In the genomic region with DNA sequence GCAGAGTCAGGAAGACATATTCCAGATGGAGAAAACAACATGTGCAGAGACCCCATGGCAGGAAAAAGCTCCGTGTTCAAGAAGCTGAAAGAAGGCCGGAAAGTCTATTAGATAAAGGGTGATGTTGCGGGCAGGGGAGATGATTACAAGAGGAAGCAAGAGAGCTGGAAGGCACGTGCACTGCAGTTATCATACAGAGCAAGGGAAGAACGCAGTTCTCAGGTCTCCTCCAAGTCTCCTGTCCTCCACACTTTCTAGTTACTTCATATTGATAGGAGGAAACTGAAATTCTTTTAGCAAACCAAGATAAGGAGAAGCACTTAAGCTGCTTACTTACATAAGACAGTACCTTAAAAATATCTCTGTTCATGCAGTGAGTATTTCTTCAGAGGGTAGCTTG, we compare ENCODE assay signal across 10 cellular contexts.
"Had no signal": no experiment of that assay in that cellular context is flagged by ENCODE, and none has a peak within 500 bp of the region (broad histone marks: within the 10 kb centered on the region; RNA-seq: fewer than 3 reads in every experiment).

No MANE protein-coding gene starts in this region.

- DNase-seq: activated effector memory CD4-positive, alpha-beta T cell treated with Interleukin-2 at 50 U/mL for 16 hours; activated T-cell treated with anti-CD3 and anti-CD28 coated beads, Interleukin-2, amount 50 U/mL, for 24 hours; MG63; Right ventricle myocardium superior; T1000 had no signal

- H3K27ac Mint-ChIP-seq: activated CD8-positive, alpha-beta memory T cell treated with anti-CD3 and anti-CD28 coated beads, Interleukin-2, amount 10 ng/mL, durations not matched to agents 7 days and 5 days; activated naive CD4-positive, alpha-beta T cell treated with anti-CD3 and anti-CD28 coated beads, Interleukin-2, amount 50 U/mL, for 24 hours; activated T-cell treated with anti-CD3 and anti-CD28 coated beads, Interleukin-2, amount 50 U/mL, for 24 hours; activated T-helper 1 cell treated with anti-CD3 and anti-CD28 coated beads, Interleukin-12 subunit alpha, Interleukin-12 subunit beta, Interleukin-2, Interleukin-4 antibody, amounts not matched to agents 30 ng/mL and 10 ng/mL and 1 ng/mL, durations not matched to agents 14 hours and 24 hours and 36 hours; T-helper 17 cell; WTC11 had no signal

- H3K9me3 Mint-ChIP-seq: activated naive CD4-positive, alpha-beta T cell treated with anti-CD3 and anti-CD28 coated beads, Interleukin-2, amount 50 U/mL, for 24 hours; activated T-cell treated with anti-CD3 and anti-CD28 coated beads, Interleukin-2, amount 50 U/mL, for 24 hours; activated T-helper 1 cell treated with anti-CD3 and anti-CD28 coated beads, Interleukin-12 subunit alpha, Interleukin-12 subunit beta, Interleukin-2, Interleukin-4 antibody, amounts not matched to agents 30 ng/mL and 10 ng/mL and 1 ng/mL, durations not matched to agents 14 hours and 24 hours and 36 hours; WTC11 had no signal

- H3K27me3 Mint-ChIP-seq: activated CD8-positive, alpha-beta memory T cell treated with anti-CD3 and anti-CD28 coated beads, Interleukin-2, amount 10 ng/mL, durations not matched to agents 7 days and 5 days; activated naive CD4-positive, alpha-beta T cell treated with anti-CD3 and anti-CD28 coated beads, Interleukin-2, amount 50 U/mL, for 24 hours; activated T-cell treated with anti-CD3 and anti-CD28 coated beads, Interleukin-2, amount 50 U/mL, for 24 hours; T-helper 17 cell had no signal

- H3K36me3 Mint-ChIP-seq: activated CD8-positive, alpha-beta memory T cell treated with anti-CD3 and anti-CD28 coated beads, Interleukin-2, amount 10 ng/mL, durations not matched to agents 7 days and 5 days; activated naive CD4-positive, alpha-beta T cell treated with anti-CD3 and anti-CD28 coated beads, Interleukin-2, amount 50 U/mL, for 24 hours had no signal

- H3K4me3 Mint-ChIP-seq: activated CD8-positive, alpha-beta memory T cell treated with anti-CD3 and anti-CD28 coated beads, Interleukin-2, amount 10 ng/mL, durations not matched to agents 7 days and 5 days; activated naive CD4-positive, alpha-beta T cell treated with anti-CD3 and anti-CD28 coated beads, Interleukin-2, amount 50 U/mL, for 24 hours; activated T-cell treated with anti-CD3 and anti-CD28 coated beads, Interleukin-2, amount 50 U/mL, for 24 hours; activated T-helper 1 cell treated with anti-CD3 and anti-CD28 coated beads, Interleukin-12 subunit alpha, Interleukin-12 subunit beta, Interleukin-2, Interleukin-4 antibody, amounts not matched to agents 30 ng/mL and 10 ng/mL and 1 ng/mL, durations not matched to agents 14 hours and 24 hours and 36 hours; WTC11 had no signal
